Comparison of ENCODE assay signal across 8 cellular contexts in genomic region chr14:57391609-57392195, GRCh38. TPM values are rescaled to one million over a fixed set of nuclear protein-coding genes. Genes with fewer than 3 reads are reported as not detected.
DNase-seq lines count a peak whose midpoint lies in the region; TF ChIP-seq lines count a peak whose summit lies in the region.

No MANE protein-coding gene starts in this region.

- 20% methylated on average over 15 of the region's 15 CpGs for WGBS in liver

- intact Hi-C loops in tibial artery (cut with DNase I; ENCODE audit: low total_unique reads) = loop anchor here (10.0 kb wide), 1 partner anchor 127 kb away; the partner anchor contains the start of genes AP5M1 and EXOC5

- TF ChIP-seq CTCF in AG10803 (conservative IDR thresholded peaks at IDR 0.05; ENCODE audit: low read length) (no peak), liver (IDR thresholded peaks at IDR 0.05; ENCODE audit: low read depth, low read length, missing input control) (no peak), tibial artery (IDR thresholded peaks at IDR 0.05) (no peak)

- no peak overlapping the region for H3K27ac ChIP-seq in HUES48 (ENCODE audit: low read depth, low read length)
- peak overlapping the region; percentile 79 for H3K27ac ChIP-seq in angular gyrus (ENCODE audit: low read depth, low read length)
- peak overlapping the region; percentile 82 to 89 for H3K27ac ChIP-seq in liver (ENCODE audit: low read depth in 1 of 2, low read length in 2 of 2)
- H3K27ac ChIP-seq in tibial artery = peak overlapping the region; percentile 90 to 94

- no peak for TF ChIP-seq RAD21 in liver (IDR thresholded peaks at IDR 0.05)

- H3K4me3 ChIP-seq in AG10803 (ENCODE audit: low read length) (peak overlapping the region; percentile 77), HUES48 (ENCODE audit: low read depth, low read length) (peak overlapping the region; percentile 91), liver (ENCODE audit: low read depth in 1 of 3, low read length in 3 of 3) (peak overlapping the region; percentile 73 to 87 (median 74)), tibial artery (peak overlapping the region; percentile 85 to 89)

- H3K4me1 ChIP-seq in HUES48 (ENCODE audit: control insufficient read depth, insufficient read depth, low read length) = peaks cover 24% of the 10 kb centered on the region
- peaks cover 7 to 32% (median 20%) of the 10 kb centered on the region in 4 donors for H3K4me1 ChIP-seq in liver (ENCODE audit: control insufficient read depth in 4 of 4, insufficient read depth in 4 of 4, low read length in 3 of 4)
- H3K4me1 ChIP-seq in tibial artery = peaks cover 0 to 40% (median 10%) of the 10 kb centered on the region in 4 donors

- no peaks in the 10 kb centered on the region for H3K9me3 ChIP-seq in HUES48 (ENCODE audit: control insufficient read depth, insufficient read depth, low read length)
- no peaks in the 10 kb centered on the region for H3K9me3 ChIP-seq in liver (ENCODE audit: control insufficient read depth in 4 of 4, low read length in 3 of 4)
- no peaks in the 10 kb centered on the region for H3K9me3 ChIP-seq in tibial artery

- H3K36me3 ChIP-seq in HUES48 (ENCODE audit: control insufficient read depth, insufficient read depth, low read length) (peaks cover 23% of the 10 kb centered on the region), liver (ENCODE audit: control insufficient read depth in 4 of 4, insufficient read depth in 3 of 4, low read depth in 1 of 4, low read length in 3 of 4) (no peaks in the 10 kb centered on the region), tibial artery (no peaks in the 10 kb centered on the region)

- H3K9ac ChIP-seq in HUES48 (ENCODE audit: low read depth, low read length) (peak overlapping the region; percentile 69; the same call in 1 of the 2 replicates), liver (ENCODE audit: low read depth in 1 of 2, low read length in 2 of 2) (peak overlapping the region; percentile 80 to 88)

- H3K27me3 ChIP-seq in HUES48 (ENCODE audit: control insufficient read depth, insufficient read depth, low read length) (no peaks in the 10 kb centered on the region), liver (ENCODE audit: control insufficient read depth in 4 of 4, insufficient read depth in 4 of 4, low read length in 3 of 4) (no peaks in the 10 kb centered on the region), tibial artery (no peaks in the 10 kb centered on the region)

- DNase-seq in AG10803 (ENCODE audit: low read depth) = no peak
- DNase-seq in tibial artery = no peak
- DNase-seq in NCI-H510A (lab: John Stamatoyannopoulos, UW) = no peak
- no peak for DNase-seq in mucosa of gallbladder (ENCODE audit: low spot score)
- DNase-seq in hippocampal formation (lab: John Stamatoyannopoulos, UW) = no peak

TF ChIP-seq in liver, 16 proteins besides CTCF, POLR2A, EP300 and RAD21:
- TF ChIP-seq REST (IDR thresholded peaks at IDR 0.05) (no peak), EGR1 (IDR thresholded peaks at IDR 0.05; ENCODE audit: low read depth in 2 of 2) (no peak), FOXA2 (IDR thresholded peaks at IDR 0.05) (no peak), JUND (IDR thresholded peaks at IDR 0.05) (no peak), FOXA1 (IDR thresholded peaks at IDR 0.05) (no peak)

RNA-seq across cellular contexts. Expression of gene NAA30, which starts 1.3 kb away (rescaled TPM):
- total RNA-seq in liver (10 to 100 TPM; 10.2 to 19.1 TPM), mucosa of gallbladder (17.8 TPM)
- 1 to 10 TPM; 5.8 to 6.1 TPM for polyA plus RNA-seq in liver
